Comparison of ENCODE assay signal across 19 cellular contexts in the genomic region with DNA sequence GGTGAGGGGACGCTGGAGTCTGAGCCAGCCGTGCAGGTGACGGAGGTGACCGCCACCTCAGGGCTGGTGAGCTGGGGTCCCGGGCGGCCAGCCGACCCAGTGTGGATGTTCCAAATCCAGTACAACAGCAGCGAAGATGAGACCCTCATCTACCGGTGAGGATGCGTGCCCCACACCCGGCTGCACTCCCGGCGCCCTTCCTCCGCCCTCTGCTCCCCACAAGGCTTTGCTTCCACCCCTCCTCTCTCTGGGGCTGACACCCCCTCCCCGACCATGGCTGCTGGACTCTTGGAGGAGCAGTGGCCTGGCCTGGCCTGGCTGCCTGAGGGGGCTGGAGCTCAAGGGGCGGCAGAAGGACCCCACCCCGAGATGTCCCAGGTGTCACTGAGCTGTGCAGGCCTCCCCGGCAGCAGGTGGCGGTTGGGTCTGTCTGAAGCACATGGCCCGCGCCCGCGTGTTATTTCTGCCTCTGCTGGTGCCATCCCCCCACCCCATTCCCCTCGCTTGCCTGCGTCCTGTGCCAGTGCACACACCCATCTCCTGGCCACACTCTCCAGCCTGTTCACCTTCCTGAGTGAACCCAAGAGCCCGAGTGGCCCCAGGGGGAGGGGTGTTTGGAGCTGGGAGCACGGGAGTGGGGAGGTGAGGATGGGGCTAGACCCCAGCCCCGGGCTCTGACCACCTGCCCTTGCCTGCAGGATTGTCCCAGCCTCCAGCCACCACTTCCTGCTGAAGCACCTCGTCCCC. TPM values are rescaled to one million over a fixed set of nuclear protein-coding genes. Genes with fewer than 3 reads are reported as not detected.
DNase-seq lines count a peak whose midpoint lies in the region; ATAC-seq and TF ChIP-seq lines count a peak whose summit lies in the region.
"Had no signal": no experiment of that assay in that cellular context is flagged by ENCODE, and none has a peak within 500 bp of the region (broad histone marks: within the 10 kb centered on the region; RNA-seq: fewer than 3 reads in every experiment).

No MANE protein-coding gene starts in this region.

- intact Hi-C loops in activated T-helper 1 cell treated with anti-CD3 and anti-CD28 coated beads, Interleukin-12 subunit alpha, Interleukin-12 subunit beta, Interleukin-2, Interleukin-4 antibody, amounts not matched to agents 30 ng/mL and 10 ng/mL and 1 ng/mL, durations not matched to agents 14 hours and 24 hours and 36 hours (cut with micrococcal nuclease) = no loop called here

- peaks cover 4% of the 10 kb centered on the region for H3K4me1 Mint-ChIP-seq in activated T-helper 1 cell treated with anti-CD3 and anti-CD28 coated beads, Interleukin-12 subunit alpha, Interleukin-12 subunit beta, Interleukin-2, Interleukin-4 antibody, amounts not matched to agents 30 ng/mL and 10 ng/mL and 1 ng/mL, durations not matched to agents 14 hours and 24 hours and 36 hours (ENCODE audit: low read depth)
- H3K4me1 Mint-ChIP-seq in nephron = peaks cover 10% of the 10 kb centered on the region

- H3K4me3 Mint-ChIP-seq in activated T-helper 1 cell treated with anti-CD3 and anti-CD28 coated beads, Interleukin-12 subunit alpha, Interleukin-12 subunit beta, Interleukin-2, Interleukin-4 antibody, amounts not matched to agents 30 ng/mL and 10 ng/mL and 1 ng/mL, durations not matched to agents 14 hours and 24 hours and 36 hours = peak overlapping the region; percentile 15
- H3K4me3 Mint-ChIP-seq in nephron = peak overlapping the region; percentile 34 to 64 (median 48)

- H3K9me3 ChIP-seq in BLaER1 = no peaks in the 10 kb centered on the region

- H3K36me3 ChIP-seq in BLaER1 = peaks cover 46% of the 10 kb centered on the region

- H4K20me1 ChIP-seq in BLaER1 = peaks cover 49% of the 10 kb centered on the region

- ATAC-seq in GM19397 (IDR thresholded peaks at IDR 0.05; ENCODE audit: unreplicated experiment) = no peak
- ATAC-seq in HG03457 (IDR thresholded peaks at IDR 0.05; ENCODE audit: unreplicated experiment) = no peak
- ATAC-seq: SK-N-SH treated with all-trans-retinoic acid at 6 μM for 48 hours had no signal

- no peaks in the 10 kb centered on the region for H3K9me3 Mint-ChIP-seq in activated T-helper 1 cell treated with anti-CD3 and anti-CD28 coated beads, Interleukin-12 subunit alpha, Interleukin-12 subunit beta, Interleukin-2, Interleukin-4 antibody, amounts not matched to agents 30 ng/mL and 10 ng/mL and 1 ng/mL, durations not matched to agents 14 hours and 24 hours and 36 hours
- no peaks in the 10 kb centered on the region for H3K9me3 Mint-ChIP-seq in nephron
- H3K9me3 Mint-ChIP-seq: central memory CD8-positive, alpha-beta T cell had no signal

- H3K4me2 ChIP-seq in BLaER1 = peak overlapping the region; percentile 95

- no peak overlapping the region; the same call in 1 of the 2 replicates for H3K4me3 ChIP-seq in BLaER1

- no peaks in the 10 kb centered on the region for H3K36me3 Mint-ChIP-seq in activated T-helper 1 cell treated with anti-CD3 and anti-CD28 coated beads, Interleukin-12 subunit alpha, Interleukin-12 subunit beta, Interleukin-2, Interleukin-4 antibody, amounts not matched to agents 30 ng/mL and 10 ng/mL and 1 ng/mL, durations not matched to agents 14 hours and 24 hours and 36 hours (ENCODE audit: low read depth)
- no peaks in the 10 kb centered on the region for H3K36me3 Mint-ChIP-seq in nephron (ENCODE audit: low read depth)
- H3K36me3 Mint-ChIP-seq: activated naive CD8-positive, alpha-beta T cell had no signal

- H3K9ac ChIP-seq in BLaER1 = peak overlapping the region; percentile 95; the same call in 1 of the 2 replicates

- H3K27me3 Mint-ChIP-seq in activated T-helper 1 cell treated with anti-CD3 and anti-CD28 coated beads, Interleukin-12 subunit alpha, Interleukin-12 subunit beta, Interleukin-2, Interleukin-4 antibody, amounts not matched to agents 30 ng/mL and 10 ng/mL and 1 ng/mL, durations not matched to agents 14 hours and 24 hours and 36 hours (ENCODE audit: insufficient read depth) = no peaks in the 10 kb centered on the region
- H3K27me3 Mint-ChIP-seq in nephron (ENCODE audit: low read depth) = no peaks in the 10 kb centered on the region
- H3K27me3 Mint-ChIP-seq: activated naive CD8-positive, alpha-beta T cell; central memory CD8-positive, alpha-beta T cell had no signal

- no peak for TF ChIP-seq CTCF in GM20000 (IDR thresholded peaks at IDR 0.05; ENCODE audit: extremely low read depth, missing control alignments)
- no peak for TF ChIP-seq CTCF in nephron (IDR thresholded peaks at IDR 0.05; ENCODE audit: unreplicated experiment in 3 of 3)

- peaks cover 73% of the 10 kb centered on the region for H3K4me1 ChIP-seq in BLaER1

- H3K27me3 ChIP-seq in BLaER1 = no peaks in the 10 kb centered on the region
- H3K27me3 ChIP-seq: dorsolateral prefrontal cortex had no signal

- 0 out of 2 replicates have a peak overlapping the region, but pooled peaks have one; percentile 22 for H3K27ac ChIP-seq in BLaER1
- H3K27ac ChIP-seq: C4-2B, WERI-Rb-1 had no signal

- DNase-seq in GM20000 (ENCODE audit: low spot score) (peak; percentile 49), H4 (ENCODE audit: low spot score) (no peak)
- DNase-seq in activated T-helper 1 cell treated with anti-CD3 and anti-CD28 coated beads, Interleukin-12 subunit alpha, Interleukin-12 subunit beta, Interleukin-2, Interleukin-4 antibody, amounts not matched to agents 30 ng/mL and 10 ng/mL and 1 ng/mL, durations not matched to agents 14 hours and 24 hours and 36 hours (ENCODE audit: low spot score) = no peak
- DNase-seq: Karpas-422; NCI-H1048; NCI-H187; small intestine; stimulated activated CD4-positive, alpha-beta T cell treated with anti-CD3 and anti-CD28 coated beads, Interleukin-4, amount 100 ng/mL, for 1 hour; stimulated activated naive CD4-positive, alpha-beta T cell; WERI-Rb-1 had no signal

- no peak overlapping the region for H3K27ac Mint-ChIP-seq in activated T-helper 1 cell treated with anti-CD3 and anti-CD28 coated beads, Interleukin-12 subunit alpha, Interleukin-12 subunit beta, Interleukin-2, Interleukin-4 antibody, amounts not matched to agents 30 ng/mL and 10 ng/mL and 1 ng/mL, durations not matched to agents 14 hours and 24 hours and 36 hours
- no peak overlapping the region for H3K27ac Mint-ChIP-seq in nephron
- H3K27ac Mint-ChIP-seq: activated naive CD8-positive, alpha-beta T cell had no signal

RNA-seq across cellular contexts. Expression of gene LRFN4, which starts 2.2 kb away (rescaled TPM):
- 48.4 and 49.6 TPM in 2 replicates for total RNA-seq in activated T-helper 1 cell treated with anti-CD3 and anti-CD28 coated beads, Interleukin-12 subunit alpha, Interleukin-12 subunit beta, Interleukin-2, Interleukin-4 antibody, amounts not matched to agents 30 ng/mL and 10 ng/mL and 1 ng/mL, durations not matched to agents 14 hours and 24 hours and 36 hours
- total RNA-seq in H4 (2014; rRNA removed; shearing (Covaris generic)) = 4.7 and 12.4 TPM in 2 replicates

RNA-seq across cellular contexts. Expression of gene RCE1, which starts 15.9 kb away (rescaled TPM):
- 30.9 and 34.4 TPM in 2 replicates for total RNA-seq in activated T-helper 1 cell treated with anti-CD3 and anti-CD28 coated beads, Interleukin-12 subunit alpha, Interleukin-12 subunit beta, Interleukin-2, Interleukin-4 antibody, amounts not matched to agents 30 ng/mL and 10 ng/mL and 1 ng/mL, durations not matched to agents 14 hours and 24 hours and 36 hours
- 23.5 and 27.5 TPM in 2 replicates for total RNA-seq in H4 (2014; rRNA removed; shearing (Covaris generic))
